Comparison of ENCODE assay signal across 11 cellular contexts in genomic region chr14:86055512-86055911, GRCh38.
DNase-seq lines count a peak whose midpoint lies in the region; ATAC-seq and TF ChIP-seq lines count a peak whose summit lies in the region.
"Had no signal": no experiment of that assay in that cellular context is flagged by ENCODE, and none has a peak within 500 bp of the region (broad histone marks: within the 10 kb centered on the region; RNA-seq: fewer than 3 reads in every experiment).

No MANE protein-coding gene starts in this region.

- BruUV-seq in OCI-LY7 (replicated peaks; lab: Mats Ljungman, UMichigan) = no TSS peak
- no TSS peak for BruUV-seq in Caco-2 (replicated peaks; lab: Mats Ljungman, UMichigan)

- H3K27ac Mint-ChIP-seq in activated naive CD8-positive, alpha-beta T cell treated with anti-CD3 and anti-CD28 coated beads, Interleukin-2, amount 10 ng/mL, durations not matched to agents 7 days and 5 days = no peak overlapping the region
- no peak overlapping the region for H3K27ac Mint-ChIP-seq in activated naive CD8-positive, alpha-beta T cell treated with anti-CD3 and anti-CD28 coated beads for 36 hours
- H3K27ac Mint-ChIP-seq in Caco-2 (ENCODE audit: unreplicated experiment) = no peak overlapping the region
- H3K27ac Mint-ChIP-seq: CD8-positive, alpha-beta T cell had no signal

- peak; percentile 60 for ATAC-seq in activated naive CD8-positive, alpha-beta T cell treated with anti-CD3 and anti-CD28 coated beads, Interleukin-2, amount 10 ng/mL, durations not matched to agents 7 days and 5 days (ENCODE audit: low read depth)
- ATAC-seq in GM21717 (IDR thresholded peaks at IDR 0.05; ENCODE audit: unreplicated experiment) = no peak
- ATAC-seq: CD8-positive, alpha-beta T cell; naive thymus-derived CD4-positive, alpha-beta T cell had no signal

- H3K36me3 ChIP-seq in OCI-LY7 (ENCODE audit: insufficient read depth, low read length) = no peaks in the 10 kb centered on the region
- H3K36me3 ChIP-seq in H7 (replicated peaks; ENCODE audit: control insufficient read depth, insufficient read depth, low read length) = no peaks in the 10 kb centered on the region
- no peaks in the 10 kb centered on the region for H3K36me3 ChIP-seq in Caco-2 (ENCODE audit: control insufficient read depth, insufficient read depth, low read length)
- H3K36me3 ChIP-seq: adrenal gland had no signal

- no peaks in the 10 kb centered on the region for H3K9me3 Mint-ChIP-seq in activated naive CD8-positive, alpha-beta T cell treated with anti-CD3 and anti-CD28 coated beads, Interleukin-2, amount 10 ng/mL, durations not matched to agents 7 days and 5 days
- H3K9me3 Mint-ChIP-seq in activated naive CD8-positive, alpha-beta T cell treated with anti-CD3 and anti-CD28 coated beads for 36 hours = no peaks in the 10 kb centered on the region
- no peaks in the 10 kb centered on the region for H3K9me3 Mint-ChIP-seq in Caco-2 (ENCODE audit: unreplicated experiment)
- H3K9me3 Mint-ChIP-seq: CD8-positive, alpha-beta T cell; naive thymus-derived CD4-positive, alpha-beta T cell had no signal

- TF ChIP-seq CTCF in OCI-LY7 (conservative IDR thresholded peaks at IDR 0.05; ENCODE audit: low read length) (peak; percentile 35; the same call in 1 of the 2 replicates), epithelial cell of esophagus (IDR thresholded peaks at IDR 0.05; ENCODE audit: insufficient read depth, low read depth, low read length, missing control alignments) (peak; percentile 36), Caco-2 (IDR thresholded peaks at IDR 0.05; ENCODE audit: insufficient read depth in 1 of 2, low read depth in 1 of 2, low read length in 1 of 2, severe bottlenecking in 1 of 2, unreplicated experiment in 1 of 2) (no peak)

- DNase-seq in activated naive CD8-positive, alpha-beta T cell treated with anti-CD3 and anti-CD28 coated beads, Interleukin-2, amount 10 ng/mL, durations not matched to agents 7 days and 5 days = no peak
- no peak for DNase-seq in activated naive CD8-positive, alpha-beta T cell treated with anti-CD3 and anti-CD28 coated beads for 36 hours
- DNase-seq in OCI-LY7 (ENCODE audit: low spot score) = peak; percentile 4
- peak; percentile 32 for DNase-seq in epithelial cell of esophagus (ENCODE audit: low read depth)
- no peak for DNase-seq in stimulated activated CD4-positive, alpha-beta T cell treated with anti-CD3 and anti-CD28 coated beads, Interleukin-2, amount 100 ng/mL, for 24 hours
- no peak for DNase-seq in H7
- DNase-seq in Caco-2 = no peak
- DNase-seq: adrenal gland; CD8-positive, alpha-beta T cell had no signal

- H3K27ac ChIP-seq in OCI-LY7 (ENCODE audit: low read depth, low read length, poor library complexity, severe bottlenecking) = no peak overlapping the region
- H3K27ac ChIP-seq: adrenal gland had no signal

- H3K4me3 Mint-ChIP-seq in activated naive CD8-positive, alpha-beta T cell treated with anti-CD3 and anti-CD28 coated beads, Interleukin-2, amount 10 ng/mL, durations not matched to agents 7 days and 5 days = no peak overlapping the region
- H3K4me3 Mint-ChIP-seq in activated naive CD8-positive, alpha-beta T cell treated with anti-CD3 and anti-CD28 coated beads for 36 hours = no peak overlapping the region
- H3K4me3 Mint-ChIP-seq in Caco-2 (ENCODE audit: unreplicated experiment) = no peak overlapping the region
- H3K4me3 Mint-ChIP-seq: CD8-positive, alpha-beta T cell; naive thymus-derived CD4-positive, alpha-beta T cell had no signal

- CTCF ChIA-PET in OCI-LY7 (lab: Charles Lee; ENCODE audit: unreplicated experiment) = no interaction called here
- CTCF ChIA-PET in Caco-2 (lab: Charles Lee) = no interaction called here

- H2AFZ ChIP-seq in OCI-LY7 (ENCODE audit: low read length) = no peak overlapping the region

- no peak overlapping the region for H3K4me2 ChIP-seq in OCI-LY7 (ENCODE audit: low read length)

- no peaks in the 10 kb centered on the region for H3K27me3 Mint-ChIP-seq in activated naive CD8-positive, alpha-beta T cell treated with anti-CD3 and anti-CD28 coated beads, Interleukin-2, amount 10 ng/mL, durations not matched to agents 7 days and 5 days
- H3K27me3 Mint-ChIP-seq in activated naive CD8-positive, alpha-beta T cell treated with anti-CD3 and anti-CD28 coated beads for 36 hours = no peaks in the 10 kb centered on the region
- no peaks in the 10 kb centered on the region for H3K27me3 Mint-ChIP-seq in Caco-2 (ENCODE audit: insufficient read depth, unreplicated experiment)
- H3K27me3 Mint-ChIP-seq: naive thymus-derived CD4-positive, alpha-beta T cell had no signal

- H3K79me2 ChIP-seq in OCI-LY7 (ENCODE audit: insufficient read depth, low read depth, low read length) = no peaks in the 10 kb centered on the region

- H3K4me1 ChIP-seq in OCI-LY7 (ENCODE audit: insufficient read depth, low read length, poor library complexity, severe bottlenecking) (no peaks in the 10 kb centered on the region), Caco-2 (no peaks in the 10 kb centered on the region)
- H3K4me1 ChIP-seq: adrenal gland had no signal

- H3K4me1 Mint-ChIP-seq in activated naive CD8-positive, alpha-beta T cell treated with anti-CD3 and anti-CD28 coated beads, Interleukin-2, amount 10 ng/mL, durations not matched to agents 7 days and 5 days = no peaks in the 10 kb centered on the region
- H3K4me1 Mint-ChIP-seq in activated naive CD8-positive, alpha-beta T cell treated with anti-CD3 and anti-CD28 coated beads for 36 hours = no peaks in the 10 kb centered on the region
- no peaks in the 10 kb centered on the region for H3K4me1 Mint-ChIP-seq in Caco-2 (ENCODE audit: low read depth, unreplicated experiment)

- H3K27me3 ChIP-seq in H7 (ENCODE audit: control insufficient read depth, insufficient read depth, low read length) = no peaks in the 10 kb centered on the region
- no peaks in the 10 kb centered on the region for H3K27me3 ChIP-seq in Caco-2 (replicated peaks; ENCODE audit: control insufficient read depth, insufficient read depth, low read length)
- H3K27me3 ChIP-seq: adrenal gland had no signal

- H3K4me3 ChIP-seq in OCI-LY7 (ENCODE audit: low read depth, low read length, poor library complexity, severe bottlenecking) (no peak overlapping the region), epithelial cell of esophagus (ENCODE audit: low read length) (no peak overlapping the region), H7 (ENCODE audit: insufficient read depth, low read depth, low read length) (no peak overlapping the region), Caco-2 (ENCODE audit: low read depth, low read length) (no peak overlapping the region)
- H3K4me3 ChIP-seq: adrenal gland had no signal

- intact Hi-C loops in OCI-LY7 (cut with micrococcal nuclease; ENCODE audit: unreplicated experiment) (no loop called here), Caco-2 (cut with micrococcal nuclease; ENCODE audit: unreplicated experiment) (loop anchor here (5.0 kb wide), 1 partner anchor 188 kb away; no protein-coding TSS in a partner anchor)

- no peaks in the 10 kb centered on the region for H3K9me3 ChIP-seq in OCI-LY7 (ENCODE audit: low read length)
- no peaks in the 10 kb centered on the region for H3K9me3 ChIP-seq in Caco-2
- H3K9me3 ChIP-seq: adrenal gland had no signal

- POLR2A ChIA-PET in activated naive CD8-positive, alpha-beta T cell treated with anti-CD3 and anti-CD28 coated beads, Interleukin-2, amount 10 ng/mL, durations not matched to agents 7 days and 5 days (lab: Charles Lee) = no interaction called here
- POLR2A ChIA-PET in OCI-LY7 (lab: Charles Lee) (interaction anchor here (1.3 kb wide), 1 partner anchor 30 kb away, joined by 4 read pairs; no protein-coding TSS in a partner anchor), Caco-2 (lab: Charles Lee) (no interaction called here)

- no peaks in the 10 kb centered on the region for H3K36me3 Mint-ChIP-seq in activated naive CD8-positive, alpha-beta T cell treated with anti-CD3 and anti-CD28 coated beads, Interleukin-2, amount 10 ng/mL, durations not matched to agents 7 days and 5 days
- no peaks in the 10 kb centered on the region for H3K36me3 Mint-ChIP-seq in activated naive CD8-positive, alpha-beta T cell treated with anti-CD3 and anti-CD28 coated beads for 36 hours
- no peaks in the 10 kb centered on the region for H3K36me3 Mint-ChIP-seq in Caco-2 (ENCODE audit: insufficient read depth, unreplicated experiment)
- H3K36me3 Mint-ChIP-seq: CD8-positive, alpha-beta T cell; naive thymus-derived CD4-positive, alpha-beta T cell had no signal

- H4K20me1 ChIP-seq in OCI-LY7 (ENCODE audit: insufficient read depth, low read length) = no peaks in the 10 kb centered on the region

- H3K9me2 ChIP-seq in OCI-LY7 (ENCODE audit: insufficient read depth, low read length) = no peaks in the 10 kb centered on the region

Comparison
In these comparisons a context has a peak if more than half of its experiments do, and no peak if none do; other contexts are left out.
1. DNase-seq: peak in OCI-LY7 (single experiment) and epithelial cell of esophagus (single experiment); none in activated naive CD8-positive, alpha-beta T cell treated with anti-CD3 and anti-CD28 coated beads, Interleukin-2, amount 10 ng/mL, durations not matched to agents 7 days and 5 days (single experiment), activated naive CD8-positive, alpha-beta T cell treated with anti-CD3 and anti-CD28 coated beads for 36 hours (single experiment), stimulated activated CD4-positive, alpha-beta T cell treated with anti-CD3 and anti-CD28 coated beads, Interleukin-2, amount 100 ng/mL, for 24 hours (0 of 2), H7 (single experiment) and Caco-2 (0 of 2).
2. CTCF ChIP-seq: peak in OCI-LY7 (single experiment) and epithelial cell of esophagus (single experiment); none in Caco-2 (0 of 2).